In the genomic region with DNA sequence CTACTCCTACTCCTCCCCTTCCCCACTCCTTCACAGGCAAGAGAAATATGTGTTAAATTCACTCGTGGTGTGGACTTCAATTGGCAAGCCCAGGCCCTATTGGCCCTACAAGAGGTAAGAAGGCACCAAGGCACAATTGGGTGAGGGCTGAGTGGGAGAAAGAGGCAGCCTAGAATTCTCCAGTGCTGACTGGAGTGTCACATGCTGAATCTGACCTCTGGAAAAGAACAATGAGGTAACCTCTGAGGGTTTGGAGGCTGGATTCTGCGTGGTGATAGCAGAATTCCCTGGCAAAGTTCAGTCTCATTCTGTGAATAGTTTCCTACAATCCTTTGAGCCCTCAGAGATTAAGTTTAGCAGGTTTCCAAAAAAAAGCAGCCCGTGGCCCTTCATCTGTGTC, we compare ENCODE assay signal across 21 cellular contexts. TPM values are rescaled to one million over a fixed set of nuclear protein-coding genes. Genes with fewer than 3 reads are reported as not detected.
A peak's percentile ranks its signal among the peaks of the same experiment; 100 is the strongest.
DNase-seq lines count a peak whose midpoint lies in the region; ATAC-seq and TF ChIP-seq lines count a peak whose summit lies in the region.
"Had no signal": no experiment of that assay in that cellular context is flagged by ENCODE, and none has a peak within 500 bp of the region (broad histone marks: within the 10 kb centered on the region; RNA-seq: fewer than 3 reads in every experiment).

No MANE protein-coding gene starts in this region.

- no peak overlapping the region for H2BK120ac ChIP-seq in mesendoderm (ENCODE audit: low read depth, low read length)

- no TSS peak for BruUV-seq in MCF 10A (replicated peaks; lab: Mats Ljungman, UMichigan)

- no peak overlapping the region for H3K27ac ChIP-seq in endodermal cell (ENCODE audit: low read depth, low read length)
- peak overlapping the region; percentile 19 for H3K27ac ChIP-seq in mesendoderm (ENCODE audit: low read depth, low read length)
- H3K27ac ChIP-seq in WERI-Rb-1, result no peak overlapping the region
- H3K27ac ChIP-seq: A549, GM23248 had no signal

- H3K27ac Mint-ChIP-seq in endodermal cell, result peak overlapping the region; percentile 28
- H3K27ac Mint-ChIP-seq in MCF 10A (ENCODE audit: low read depth, unreplicated experiment), result no peak overlapping the region

- H3K4me2 ChIP-seq in mesendoderm (ENCODE audit: low read length), result no peak overlapping the region
- H3K4me2 ChIP-seq: A549 had no signal

- H2BK15ac ChIP-seq in mesendoderm (replicated peaks; ENCODE audit: low read depth), result no peak overlapping the region

- no peak overlapping the region for H3K56ac ChIP-seq in mesendoderm (ENCODE audit: low read length)

- peaks cover 62% of the 10 kb centered on the region for H3K36me3 Mint-ChIP-seq in endodermal cell (ENCODE audit: low read depth)
- H3K36me3 Mint-ChIP-seq in MCF 10A (ENCODE audit: insufficient read depth, unreplicated experiment), result peaks cover 20% of the 10 kb centered on the region

- no peak overlapping the region for H2AK5ac ChIP-seq in mesendoderm (ENCODE audit: low read length)

- peaks cover 68% of the 10 kb centered on the region for H3K36me3 ChIP-seq in endodermal cell (ENCODE audit: control insufficient read depth, insufficient read depth, low read length)
- H3K36me3 ChIP-seq in mesendoderm (ENCODE audit: control insufficient read depth, insufficient read depth, low read length), result peaks cover 12% of the 10 kb centered on the region
- peaks cover 87% of the 10 kb centered on the region for H3K36me3 ChIP-seq in WERI-Rb-1

- H3K9me3 ChIP-seq in endodermal cell (ENCODE audit: control insufficient read depth, low read length) (peaks cover 14% of the 10 kb centered on the region), WERI-Rb-1 (ENCODE audit: severe bottlenecking) (peaks cover 6% of the 10 kb centered on the region)

- peaks cover 16% of the 10 kb centered on the region for H3K79me1 ChIP-seq in mesendoderm (ENCODE audit: low read length)

- no peak overlapping the region for H2BK5ac ChIP-seq in mesendoderm (ENCODE audit: low read length)

- ATAC-seq in left ventricle myocardium superior (peak; percentile 62), left cardiac atrium (no peak)
- ATAC-seq: A549, GM12878, K562 had no signal

- no peak overlapping the region for H3K23ac ChIP-seq in mesendoderm (ENCODE audit: low read length)

- POLR2A ChIA-PET in MCF 10A (lab: Yijun Ruan, JAX), result no interaction called here

- H3K79me2 ChIP-seq in mesendoderm (ENCODE audit: control insufficient read depth, insufficient read depth, low read length), result peaks cover 18% of the 10 kb centered on the region

- CTCF ChIA-PET in MCF 10A (lab: Yijun Ruan, JAX), result no interaction called here

- WGBS in endodermal cell (ENCODE audit: insufficient coverage in 1 of 2, insufficient read length in 1 of 2), 2 experiments, result 46 to 60% methylated on average over 2 to 3 of the region's 3 CpGs
- WGBS in mesendoderm (ENCODE audit: extremely low coverage, insufficient coverage, low lambda C conversion rate), result no CpG with 5 or more reads among the region's 3 CpGs

- no peak overlapping the region for H3K18ac ChIP-seq in mesendoderm (ENCODE audit: low read length)

- H3K4me1 Mint-ChIP-seq in endodermal cell (peaks cover 26% of the 10 kb centered on the region), MCF 10A (ENCODE audit: insufficient read depth, unreplicated experiment) (peaks cover 9% of the 10 kb centered on the region)

- no peak overlapping the region for H3K4me3 ChIP-seq in endodermal cell (ENCODE audit: low read length)
- H3K4me3 ChIP-seq in mesendoderm (ENCODE audit: low read length), result no peak overlapping the region
- no peak overlapping the region for H3K4me3 ChIP-seq in WERI-Rb-1 (ENCODE audit: low read depth, low read length)
- H3K4me3 ChIP-seq: A549, GM12878, GM23248, K562 had no signal

- TF ChIP-seq CTCF in endodermal cell (conservative IDR thresholded peaks at IDR 0.05), result no peak
- TF ChIP-seq CTCF in MCF 10A (IDR thresholded peaks at IDR 0.05; ENCODE audit: unreplicated experiment), result no peak
- no peak for TF ChIP-seq CTCF in WERI-Rb-1 (IDR thresholded peaks at IDR 0.05; ENCODE audit: low read depth, low read length)

- H3K9me3 Mint-ChIP-seq in endodermal cell (peaks cover 3% of the 10 kb centered on the region), MCF 10A (ENCODE audit: unreplicated experiment) (no peaks in the 10 kb centered on the region)

- H3K27me3 Mint-ChIP-seq in endodermal cell (ENCODE audit: insufficient read depth) (no peaks in the 10 kb centered on the region), MCF 10A (ENCODE audit: insufficient read depth, unreplicated experiment) (no peaks in the 10 kb centered on the region)

- peaks cover 4% of the 10 kb centered on the region for H3K4me1 ChIP-seq in endodermal cell (ENCODE audit: control insufficient read depth, insufficient read depth, low read length)
- H3K4me1 ChIP-seq in mesendoderm (ENCODE audit: control insufficient read depth, low read depth, low read length), result peaks cover 4% of the 10 kb centered on the region

- no peak overlapping the region for H4K8ac ChIP-seq in mesendoderm (ENCODE audit: low read depth, low read length)

- no peak for DNase-seq in left ventricle myocardium superior
- DNase-seq in left cardiac atrium, result no peak
- no peak for DNase-seq in endodermal cell
- DNase-seq in mesendoderm, result no peak
- no peak for DNase-seq in activated CD8-positive, alpha-beta memory T cell treated with anti-CD3 and anti-CD28 coated beads, Interleukin-2, amount 50 U/mL, for 4 hours
- no peak for DNase-seq in MCF 10A (ENCODE audit: unreplicated experiment)
- DNase-seq in SKM-1 treated with dmso at 0.1 percent for 144 hours (lab: John Stamatoyannopoulos, UW; ENCODE audit: unreplicated experiment), result no peak
- DNase-seq in WERI-Rb-1, result no peak
- DNase-seq: C1 segment of cervical spinal cord; DND-41; GDM1; GM23248; NCI-H1417 treated with DMSO at 0.1 percent for 48 hours; NCI-H1930; NCI-H2171; NCI-H446; NK-92 treated with Interleukin-12 subunit alpha and Interleukin-12 subunit beta, amount 100 ng/mL, for 24 hours had no signal

- no peak overlapping the region for H3K4me3 Mint-ChIP-seq in endodermal cell
- no peak overlapping the region for H3K4me3 Mint-ChIP-seq in MCF 10A (ENCODE audit: unreplicated experiment)

- H3K27me3 ChIP-seq in endodermal cell (ENCODE audit: control insufficient read depth, insufficient read depth, low read length, poor library complexity, severe bottlenecking), result no peaks in the 10 kb centered on the region
- no peaks in the 10 kb centered on the region for H3K27me3 ChIP-seq in mesendoderm (ENCODE audit: insufficient read depth, low read length, poor library complexity)
- no peaks in the 10 kb centered on the region for H3K27me3 ChIP-seq in WERI-Rb-1 (ENCODE audit: insufficient read depth, low read depth, severe bottlenecking)

- H3K9ac ChIP-seq in endodermal cell (ENCODE audit: extremely low read depth, low read length, poor library complexity, severe bottlenecking), result no peak overlapping the region
- H3K9ac ChIP-seq in mesendoderm (ENCODE audit: low read length), result no peak overlapping the region
- H3K9ac ChIP-seq: GM23248 had no signal

- H3K4ac ChIP-seq in mesendoderm (ENCODE audit: low read depth, low read length), result no peak overlapping the region

- intact Hi-C loops in left ventricle myocardium superior (cut with micrococcal nuclease) (no loop called here), left cardiac atrium (cut with DNase I) (no loop called here), MCF 10A (cut with micrococcal nuclease) (no loop called here)

- no peak overlapping the region for H4K5ac ChIP-seq in mesendoderm (ENCODE audit: low read length)

RNA-seq across cellular contexts. Expression of a gene that starts 6.9 kb away (rescaled TPM):
- not detected for total RNA-seq in left ventricle myocardium superior
- under 1 TPM in 1 of 2 donors, not detected in 1; 0.38 TPM for total RNA-seq in left cardiac atrium
- total RNA-seq in endodermal cell, result 10 to 100 TPM; 21.5 to 38.3 TPM
- polyA plus RNA-seq in endodermal cell (2013, experiment 1 of 2), result 38.5 TPM
- polyA plus RNA-seq in endodermal cell (2013, experiment 2 of 2), result 41.6 TPM
- 21.7 TPM for polyA plus RNA-seq in mesendoderm (2013, experiment 1 of 2)
- 22.9 TPM for polyA plus RNA-seq in mesendoderm (2013, experiment 2 of 2)
- 19.7 and 35.1 TPM in 2 replicates for total RNA-seq in MCF 10A (2022)

RNA-seq across cellular contexts. Expression of a gene that starts 28.6 kb away (rescaled TPM):
- 19.9 TPM for total RNA-seq in left ventricle myocardium superior
- total RNA-seq in left cardiac atrium, result 10 to 100 TPM; 26.4 to 35.5 TPM
- total RNA-seq in endodermal cell, result 10 to 100 TPM; 23.3 to 24.8 TPM
- 13.4 TPM for polyA plus RNA-seq in endodermal cell (2013, experiment 1 of 2)
- polyA plus RNA-seq in endodermal cell (2013, experiment 2 of 2), result 12.8 TPM
- 11.1 TPM for polyA plus RNA-seq in mesendoderm (2013, experiment 1 of 2)
- polyA plus RNA-seq in mesendoderm (2013, experiment 2 of 2), result 10.8 TPM
- total RNA-seq in MCF 10A (2022), result 76.9 and 110 TPM in 2 replicates

RNA-seq across cellular contexts. Expression of a gene that starts 55.2 kb away (rescaled TPM):
- total RNA-seq in left ventricle myocardium superior (not detected), left cardiac atrium (not detected), endodermal cell (1 to 10 TPM; 3.1 to 3.5 TPM), MCF 10A (2022) (not detected in 2 replicates)
- polyA plus RNA-seq in endodermal cell (2013, experiment 1 of 2), result 115 TPM
- 106 TPM for polyA plus RNA-seq in endodermal cell (2013, experiment 2 of 2)
- polyA plus RNA-seq in mesendoderm (2013, experiment 1 of 2), result 0.90 TPM
- 0.81 TPM for polyA plus RNA-seq in mesendoderm (2013, experiment 2 of 2)
- total RNA-seq: GM12878, GM23248, K562, OCI-LY7 had no signal
- polyA plus RNA-seq: GM12878, GM23248 had no signal

Comparison
In these comparisons a context has a peak if more than half of its experiments do, and no peak if none do; other contexts are left out.
1. RNA of a gene that starts 6.9 kb away (total RNA-seq): 21.5 to 38.3 TPM in endodermal cell and 19.7 to 35.1 TPM in MCF 10A; 0.38 TPM in left cardiac atrium and not detected in left ventricle myocardium superior (single experiment); every median in the first group is over 10 times any median in the second.